In genomic region chr5:177723831-177724485, GRCh38 we compare ENCODE assay signal across 5 cellular contexts. TPM values are rescaled to one million over a fixed set of nuclear protein-coding genes. Genes with fewer than 3 reads are reported as not detected.
"Had no signal": no experiment of that assay in that cellular context is flagged by ENCODE, and none has a peak within 500 bp of the region (broad histone marks: within the 10 kb centered on the region; RNA-seq: fewer than 3 reads in every experiment).

No MANE protein-coding gene starts in this region.

RNA-seq across cellular contexts. Expression of gene FAM153A, which starts 58.7 kb away (rescaled TPM):
- total RNA-seq: GM23338, H1, HT-29, IMR-90, K562 had no signal
- polyA plus RNA-seq: GM23338, H1, IMR-90 had no signal
